1 cellular context compared by ENCODE assay signal in the genomic region with DNA sequence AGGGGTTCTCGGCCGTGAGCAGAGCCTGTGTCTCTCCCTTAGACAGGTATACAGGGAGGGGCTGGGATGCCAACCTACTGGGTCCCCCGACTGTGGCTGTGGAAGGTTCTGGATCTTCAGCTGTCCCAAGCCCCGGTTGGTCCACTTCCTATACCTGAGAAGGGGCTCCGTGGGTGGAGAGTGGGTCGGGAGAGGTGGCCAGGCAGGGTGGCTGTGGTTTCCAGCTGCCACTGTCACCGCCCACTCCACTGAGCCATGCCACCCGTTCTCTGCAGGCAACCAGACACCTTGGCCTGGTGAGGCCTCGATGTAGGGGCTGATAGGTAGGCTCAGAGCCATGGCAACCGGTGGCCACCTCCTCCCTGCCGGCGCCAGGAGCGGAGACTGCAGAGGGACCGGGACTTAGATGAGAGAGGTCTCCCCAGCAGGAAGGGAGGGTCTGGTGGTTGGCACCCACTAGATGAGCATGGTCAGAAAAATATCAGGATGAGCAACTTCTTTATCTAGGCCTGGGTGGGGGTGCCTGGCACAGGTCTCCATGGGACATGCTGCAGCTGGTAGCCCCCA.
TF ChIP-seq lines count a peak whose summit lies in the region.

No MANE protein-coding gene starts in this region.

TF ChIP-seq in K562, 482 proteins besides CTCF, POLR2A, EP300 and RAD21:
- TF ChIP-seq SNAPC5 (CRISPR knock-in tag; IDR thresholded peaks at IDR 0.05) (no peak), NFRKB (IDR thresholded peaks at IDR 0.05; ENCODE audit: low read depth) (no peak), POLR2G (IDR thresholded peaks at IDR 0.05; ENCODE audit: low read depth, low read length) (peak; percentile 20; the same call in 1 of the 2 replicates), RBFOX2 (IDR thresholded peaks at IDR 0.05; ENCODE audit: low read depth, low read length) (0 out of 2 replicates have a peak, but pooled peaks have one; percentile 23), NR2C2 (CRISPR knock-in tag; IDR thresholded peaks at IDR 0.05) (no peak), NR2C2 (tag; IDR thresholded peaks at IDR 0.05) (no peak), SREBF2 (CRISPR knock-in tag; IDR thresholded peaks at IDR 0.05) (no peak)
